ENCODE assay signal across 8 cellular contexts in the genomic region with DNA sequence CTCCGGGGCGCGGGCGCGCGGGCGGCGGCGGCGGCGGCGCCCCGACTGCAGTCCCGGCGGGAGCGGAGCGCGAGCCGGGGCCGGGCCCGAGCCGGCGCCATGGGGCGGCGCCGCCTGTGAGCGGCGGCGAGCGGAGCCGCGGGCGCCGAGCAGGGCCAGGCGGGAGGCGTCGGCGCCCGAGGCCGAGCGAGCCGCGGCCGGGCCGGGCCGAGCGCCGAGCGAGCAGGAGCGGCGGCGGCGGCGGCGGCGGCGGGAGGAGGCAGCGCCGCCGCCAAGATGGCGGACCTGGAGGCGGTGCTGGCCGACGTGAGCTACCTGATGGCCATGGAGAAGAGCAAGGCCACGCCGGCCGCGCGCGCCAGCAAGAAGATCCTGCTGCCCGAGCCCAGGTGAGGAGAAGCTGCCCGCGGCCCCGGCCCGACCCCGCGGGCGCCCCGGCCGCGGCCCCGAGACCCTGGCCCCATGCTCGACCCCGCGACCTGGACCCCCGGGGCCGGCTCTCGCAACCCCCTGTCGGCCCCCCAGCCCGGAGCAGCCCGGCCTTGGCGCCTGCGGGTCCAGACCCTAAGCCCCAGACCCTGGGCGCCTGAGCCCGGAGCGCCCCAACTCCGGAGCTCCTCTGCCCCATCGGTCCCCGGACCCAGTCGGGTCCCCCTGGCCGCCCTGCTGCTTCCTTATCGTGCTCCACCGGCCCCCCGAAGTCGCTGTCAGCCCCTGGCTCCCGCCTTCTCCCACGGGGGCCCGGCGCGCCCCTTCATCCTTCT. TPM values are rescaled to one million over a fixed set of nuclear protein-coding genes. Genes with fewer than 3 reads are reported as not detected.
DNase-seq lines count a peak whose midpoint lies in the region; TF ChIP-seq lines count a peak whose summit lies in the region.

A gene (plus strand): TSS at position 50 of the 764 bp plus-strand sequence. CDS start 227 bp downstream, at position 277.

- H3K36me3 ChIP-seq in effector memory CD4-positive, alpha-beta T cell (ENCODE audit: control insufficient read depth, insufficient read depth, low read length): no peaks in the 10 kb centered on the region
- H3K36me3 ChIP-seq in mesenchymal stem cell (ENCODE audit: control insufficient read depth in 1 of 2, insufficient read depth in 2 of 2, low read depth in 1 of 2, low read length in 2 of 2) (peaks cover 9 to 21% of the 10 kb centered on the region in 2 experiments), thyroid gland (peaks cover 0 to 4% of the 10 kb centered on the region in 2 donors)

- peak; percentile 70 for DNase-seq in activated T-cell treated with anti-CD3 and anti-CD28 coated beads, Interleukin-2, amount 50 U/mL, for 24 hours
- DNase-seq in activated T-cell treated with anti-CD3 and anti-CD28 coated beads, Interleukin-2, amount 50 U/mL, for 1 hour: no peak
- DNase-seq in HuH-7 (ENCODE audit: low spot score) (peak; percentile 96), SW480 (ENCODE audit: low spot score) (peak; percentile 65), mesenchymal stem cell (no peak), thyroid gland (peak; percentile 54 to 62), KG1 (lab: John Stamatoyannopoulos, UW) (no peak)
- no peak for DNase-seq in effector memory CD4-positive, alpha-beta T cell

- peak within 1 kb of the TSS; percentile 86 for H3K4me3 ChIP-seq in effector memory CD4-positive, alpha-beta T cell (ENCODE audit: insufficient read depth, low read depth, low read length, poor library complexity, severe bottlenecking)
- peak within 1 kb of the TSS; percentile 74 to 97 for H3K4me3 ChIP-seq in mesenchymal stem cell (ENCODE audit: insufficient read depth in 1 of 2, low read depth in 1 of 2, low read length in 2 of 2)
- peak within 1 kb of the TSS; percentile 62 to 98 (median 86) for H3K4me3 ChIP-seq in thyroid gland (replicated peaks in 1 of 3)

- TF ChIP-seq CTCF in thyroid gland (IDR thresholded peaks at IDR 0.05): no peak

- H2BK120ac ChIP-seq in mesenchymal stem cell (ENCODE audit: low read depth, low read length): peak within 1 kb of the TSS; percentile 87

- H4K8ac ChIP-seq in mesenchymal stem cell (ENCODE audit: low read length): peak within 1 kb of the TSS; percentile 46

- H3K79me1 ChIP-seq in mesenchymal stem cell (replicated peaks; ENCODE audit: low read length, poor library complexity, severe bottlenecking): peaks cover 2% of the 10 kb centered on the region

- H3K27me3 Mint-ChIP-seq in activated T-cell treated with anti-CD3 and anti-CD28 coated beads, Interleukin-2, amount 50 U/mL, for 24 hours: no peaks in the 10 kb centered on the region

- H2BK12ac ChIP-seq in mesenchymal stem cell (ENCODE audit: low read length in 2 of 2): peak within 1 kb of the TSS in 1 of 2 experiments; percentile 66

- H2BK5ac ChIP-seq in mesenchymal stem cell (ENCODE audit: low read depth, low read length, poor library complexity, severe bottlenecking): no peak within 1 kb of the TSS

- H2AK5ac ChIP-seq in mesenchymal stem cell (ENCODE audit: low read length, severe bottlenecking): peak within 1 kb of the TSS; percentile 23

- H3K4me1 Mint-ChIP-seq in activated T-cell treated with anti-CD3 and anti-CD28 coated beads, Interleukin-2, amount 50 U/mL, for 24 hours (ENCODE audit: low read depth): peaks cover 83% of the 10 kb centered on the region

- peak within 1 kb of the TSS; percentile 58 for H4K91ac ChIP-seq in mesenchymal stem cell (ENCODE audit: low read length)

- H3K9me3 Mint-ChIP-seq in activated T-cell treated with anti-CD3 and anti-CD28 coated beads, Interleukin-2, amount 50 U/mL, for 24 hours: no peaks in the 10 kb centered on the region

- H3K9ac ChIP-seq in mesenchymal stem cell (ENCODE audit: low read length): peak within 1 kb of the TSS; percentile 86

- H3K36me3 Mint-ChIP-seq in activated T-cell treated with anti-CD3 and anti-CD28 coated beads, Interleukin-2, amount 50 U/mL, for 24 hours (ENCODE audit: low read depth): peaks cover 46% of the 10 kb centered on the region

- H3K4me3 Mint-ChIP-seq in activated T-cell treated with anti-CD3 and anti-CD28 coated beads, Interleukin-2, amount 50 U/mL, for 24 hours: peak within 1 kb of the TSS; percentile 95

- under 1% methylated on average over 73 of the region's 110 CpGs for WGBS in mesenchymal stem cell
- 1% methylated on average over 10 of the region's 110 CpGs; no CpG with 5 or more reads in 1 of the 2 donors for WGBS in thyroid gland, 2 donors

- peak within 1 kb of the TSS in 1 of 2 experiments; percentile 93 for H3K14ac ChIP-seq in mesenchymal stem cell (ENCODE audit: low read length in 2 of 2)

- H3K4me1 ChIP-seq in effector memory CD4-positive, alpha-beta T cell (ENCODE audit: control insufficient read depth, insufficient read depth, low read length, poor library complexity, severe bottlenecking): peaks cover 59% of the 10 kb centered on the region
- H3K4me1 ChIP-seq in mesenchymal stem cell (ENCODE audit: control insufficient read depth, insufficient read depth, low read depth, low read length): peaks cover 53% of the 10 kb centered on the region
- peaks cover 24 to 60% of the 10 kb centered on the region in 2 donors for H3K4me1 ChIP-seq in thyroid gland

- TF ChIP-seq POLR2A in thyroid gland (IDR thresholded peaks at IDR 0.05): no peak

- H3K18ac ChIP-seq in mesenchymal stem cell (ENCODE audit: low read depth in 1 of 2, low read length in 2 of 2): peak within 1 kb of the TSS; percentile 68 to 85

- H3K27ac Mint-ChIP-seq in activated T-cell treated with anti-CD3 and anti-CD28 coated beads, Interleukin-2, amount 50 U/mL, for 24 hours: peak within 1 kb of the TSS; percentile 99

- intact Hi-C loops in thyroid gland (cut with DNase I): loop anchor here (2.0 kb wide), 1 partner anchor 52 kb away; no protein-coding TSS in a partner anchor

- H3K27me3 ChIP-seq in effector memory CD4-positive, alpha-beta T cell (replicated peaks; ENCODE audit: control insufficient read depth, insufficient read depth, low read length, poor library complexity, severe bottlenecking): no peaks in the 10 kb centered on the region
- no peaks in the 10 kb centered on the region for H3K27me3 ChIP-seq in mesenchymal stem cell (ENCODE audit: control insufficient read depth in 1 of 2, insufficient read depth in 1 of 2, low read length in 2 of 2)
- H3K27me3 ChIP-seq in thyroid gland: no peaks in the 10 kb centered on the region

- H3K4ac ChIP-seq in mesenchymal stem cell (ENCODE audit: low read depth in 1 of 2, low read length in 2 of 2): peak within 1 kb of the TSS; percentile 83 to 86

- H3K9me3 ChIP-seq in effector memory CD4-positive, alpha-beta T cell (ENCODE audit: control insufficient read depth, low read length): no peaks in the 10 kb centered on the region
- H3K9me3 ChIP-seq in mesenchymal stem cell (ENCODE audit: control insufficient read depth, low read length) (no peaks in the 10 kb centered on the region), thyroid gland (no peaks in the 10 kb centered on the region)

- peak within 1 kb of the TSS; percentile 90 for H3K27ac ChIP-seq in effector memory CD4-positive, alpha-beta T cell (ENCODE audit: insufficient read depth, low read length, poor library complexity, severe bottlenecking)
- no peak within 1 kb of the TSS for H3K27ac ChIP-seq in mesenchymal stem cell (ENCODE audit: low read length, poor library complexity, severe bottlenecking)
- peak within 1 kb of the TSS; percentile 77 to 85 (median 78) for H3K27ac ChIP-seq in thyroid gland

- H3K4me2 ChIP-seq in mesenchymal stem cell (ENCODE audit: low read length, poor library complexity, severe bottlenecking): peak within 1 kb of the TSS; percentile 92

- H3K23ac ChIP-seq in mesenchymal stem cell (ENCODE audit: low read length in 2 of 2): peak within 1 kb of the TSS; percentile 54 to 57

- H2BK15ac ChIP-seq in mesenchymal stem cell (ENCODE audit: low read depth, poor library complexity, severe bottlenecking): peak within 1 kb of the TSS; percentile 96

- no peak within 1 kb of the TSS for H2AFZ ChIP-seq in mesenchymal stem cell (ENCODE audit: low read depth, low read length)

RNA-seq across cellular contexts. Expression of the gene that starts here (rescaled TPM):
- 26.9 TPM for polyA plus RNA-seq in mesenchymal stem cell (2013, experiment 1 of 2)
- 25.8 TPM for polyA plus RNA-seq in mesenchymal stem cell (2013, experiment 2 of 2)
- 10 to 100 TPM; 32.8 to 55.8 (median 40.6) TPM for total RNA-seq in thyroid gland

Comparison
In these comparisons a context has a peak if more than half of its experiments do, and no peak if none do; other contexts are left out.
1. DNase-seq: peak in activated T-cell treated with anti-CD3 and anti-CD28 coated beads, Interleukin-2, amount 50 U/mL, for 24 hours (single experiment), HuH-7 (single experiment), SW480 (single experiment) and thyroid gland (2 of 2); none in activated T-cell treated with anti-CD3 and anti-CD28 coated beads, Interleukin-2, amount 50 U/mL, for 1 hour (single experiment), effector memory CD4-positive, alpha-beta T cell (0 of 3), mesenchymal stem cell (single experiment) and KG1 (single experiment).
2. Peak in every context shown above with its lines, with median percentiles within 50 percentile points of each other: H3K4me3 ChIP-seq.